8 cellular contexts compared by ENCODE assay signal in the genomic region with DNA sequence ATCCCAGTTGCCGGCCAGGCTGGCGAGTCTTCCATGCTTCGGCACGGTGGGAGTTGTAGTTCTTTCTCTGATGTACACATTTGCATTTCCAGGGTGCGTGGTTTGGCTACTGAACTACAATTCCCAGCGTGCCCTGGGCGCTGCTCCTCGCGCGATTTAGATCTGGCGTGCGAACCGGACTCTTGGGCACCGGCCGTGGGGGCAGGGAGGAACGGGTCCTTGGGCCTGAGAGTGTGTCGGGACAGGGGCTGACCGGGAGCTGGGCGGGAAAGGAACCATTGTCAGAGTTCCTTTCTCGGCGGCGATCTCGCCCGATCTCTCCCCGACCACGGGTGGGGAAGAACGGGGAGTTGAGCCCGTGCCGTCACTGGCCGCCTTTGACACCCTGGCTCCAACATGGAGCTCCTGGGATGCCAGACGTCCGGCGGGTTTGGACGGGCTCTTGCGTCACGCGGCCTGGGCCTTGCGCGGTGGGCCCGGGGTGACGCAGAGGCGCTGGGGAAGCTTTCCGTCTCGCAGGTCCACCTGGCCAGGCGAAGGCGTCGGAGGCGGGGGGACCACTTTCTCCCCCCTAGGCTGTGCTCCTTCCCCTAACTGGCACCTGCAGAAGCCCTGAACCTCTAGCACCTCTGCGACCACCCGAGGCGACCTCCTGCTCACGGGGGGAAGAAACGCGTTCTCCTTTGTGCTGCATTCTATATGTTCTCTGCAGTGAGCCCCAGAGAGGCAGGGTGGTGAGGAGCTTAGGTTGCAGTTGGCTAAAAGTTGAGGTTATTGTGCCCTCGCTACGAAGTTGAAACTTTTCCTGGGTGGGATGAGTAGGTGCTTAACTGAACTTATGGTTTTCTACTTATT. TPM values are rescaled to one million over a fixed set of nuclear protein-coding genes. Genes with fewer than 3 reads are reported as not detected.
DNase-seq lines count a peak whose midpoint lies in the region; ATAC-seq and TF ChIP-seq lines count a peak whose summit lies in the region.

No MANE protein-coding gene starts in this region.

- H3K79me2 ChIP-seq in SK-N-SH (ENCODE audit: insufficient read depth): peaks cover 57% of the 10 kb centered on the region

- peaks cover 51% of the 10 kb centered on the region for H4K20me1 ChIP-seq in SK-N-SH (ENCODE audit: insufficient read depth)

- peak; percentile 98 for DNase-seq in NCI-H1092 (lab: John Stamatoyannopoulos, UW)
- DNase-seq in SK-N-SH: peak; percentile 93
- DNase-seq in activated naive CD4-positive, alpha-beta T cell treated with anti-CD3 and anti-CD28 coated beads, Interleukin-2, amount 50 U/mL, for 72 hours (ENCODE audit: low spot score in 2 of 2): peak; percentile 77 to 88
- peak; percentile 85 for DNase-seq in glomerular endothelial cell (ENCODE audit: extremely low read depth, low read depth, low spot score)
- DNase-seq in non-pigmented ciliary epithelial cell (ENCODE audit: low read depth): peak; percentile 88
- peak; percentile 69 to 97 (median 92) for DNase-seq in substantia nigra (lab: John Stamatoyannopoulos, UW)

- TF ChIP-seq CTCF in SK-N-SH (IDR thresholded peaks at IDR 0.05): no peak

- H3K4me1 ChIP-seq in SK-N-SH (ENCODE audit: control insufficient read depth in 1 of 2, insufficient read depth in 2 of 2, low read depth in 1 of 2, low read length in 1 of 2): peaks cover 14 to 24% of the 10 kb centered on the region in 2 experiments; a peak in 3 of 4 replicates

- H3F3A ChIP-seq in SK-N-SH (replicated peaks; ENCODE audit: insufficient read depth): peaks cover 20% of the 10 kb centered on the region

- H3K27ac Mint-ChIP-seq in activated naive CD4-positive, alpha-beta T cell treated with anti-CD3 and anti-CD28 coated beads, Interleukin-2, amount 50 U/mL, for 72 hours: peak overlapping the region; percentile 99 to 100

- no peak; a peak in 1 of 4 replicates for TF ChIP-seq EP300 in SK-N-SH (IDR thresholded peaks at IDR 0.05; ENCODE audit: borderline replicate concordance in 1 of 2, low read depth in 1 of 2, low read length in 1 of 2)

- no peaks in the 10 kb centered on the region for H3K27me3 ChIP-seq in SK-N-SH (ENCODE audit: insufficient read depth)

- H3K27ac ChIP-seq in SK-N-SH (ENCODE audit: low read depth in 2 of 2, low read length in 1 of 2) (peak overlapping the region; percentile 95 to 99), substantia nigra (ENCODE audit: low read depth, low read length, poor library complexity, severe bottlenecking) (peak overlapping the region; percentile 97)

- H3K9me3 ChIP-seq in SK-N-SH: no peaks in the 10 kb centered on the region

- peak overlapping the region; percentile 91 for H3K4me3 ChIP-seq in GM08714 (ENCODE audit: low read length)
- H3K4me3 ChIP-seq in SK-N-SH (ENCODE audit: low read depth in 2 of 2, low read length in 1 of 2): peak overlapping the region; percentile 99 to 100

- CTCF ChIA-PET in SK-N-SH (lab: Yijun Ruan, JAX): interaction anchor here (0.5 to 2.3 kb wide), 15 partner anchors 10 to 1143 kb away, joined by 3 to 11 read pairs (median 3); partner anchors contain the start of gene LSMEM1

- peaks cover 8 to 10% of the 10 kb centered on the region in 2 experiments for H3K36me3 ChIP-seq in SK-N-SH (replicated peaks in 1 of 2; ENCODE audit: control insufficient read depth in 1 of 2, insufficient read depth in 2 of 2, low read length in 1 of 2)

- H3K9ac ChIP-seq in SK-N-SH: peak overlapping the region; percentile 99

- no peaks in the 10 kb centered on the region for H3K9me3 Mint-ChIP-seq in activated naive CD4-positive, alpha-beta T cell treated with anti-CD3 and anti-CD28 coated beads, Interleukin-2, amount 50 U/mL, for 72 hours

- under 1% methylated on average over 54 of the region's 56 CpGs for WGBS in SK-N-SH (ENCODE audit: low lambda C conversion rate)

- peaks cover 14 to 18% of the 10 kb centered on the region in 2 donors for H3K36me3 Mint-ChIP-seq in activated naive CD4-positive, alpha-beta T cell treated with anti-CD3 and anti-CD28 coated beads, Interleukin-2, amount 50 U/mL, for 72 hours

- POLR2A ChIA-PET in SK-N-SH (lab: Yijun Ruan, JAX): interaction anchor here (0.6 to 3.2 kb wide), 20 partner anchors 10 to 697 kb away, joined by 3 to 36 read pairs (median 5); partner anchors contain the start of genes DOCK4, GPR85, LSMEM1 and ZNF277

- peak overlapping the region; percentile 86 for H3K4me2 ChIP-seq in SK-N-SH

- no peaks in the 10 kb centered on the region for H3K9me2 ChIP-seq in SK-N-SH

- ATAC-seq in HG02623 (IDR thresholded peaks at IDR 0.05; ENCODE audit: unreplicated experiment): peak; percentile 74
- peak; percentile 67 to 70 for ATAC-seq in activated naive CD4-positive, alpha-beta T cell treated with anti-CD3 and anti-CD28 coated beads, Interleukin-2, amount 50 U/mL, for 72 hours

- no peak for TF ChIP-seq RAD21 in SK-N-SH (IDR thresholded peaks at IDR 0.05; ENCODE audit: low read length)

- H2AFZ ChIP-seq in SK-N-SH (ENCODE audit: low read depth): peak overlapping the region; percentile 60; the same call in 1 of the 2 replicates

TF ChIP-seq in SK-N-SH, 30 proteins besides CTCF, POLR2A, EP300 and RAD21 (continues in another document):
- TF ChIP-seq YY1 (IDR thresholded peaks at IDR 0.05; ENCODE audit: low read depth) (peak; percentile 70; the same call in 1 of the 2 replicates), SMC3 (IDR thresholded peaks at IDR 0.05; ENCODE audit: low read depth, low read length) (no peak), TCF12 (IDR thresholded peaks at IDR 0.05) (no peak), GATA2 (CRISPR knock-in tag; IDR thresholded peaks at IDR 0.05) (peak; percentile 52; the same call in 1 of the 2 replicates), RCOR1 (IDR thresholded peaks at IDR 0.05; ENCODE audit: low read length) (no peak; the same call in 1 of the 2 replicates), MAX (IDR thresholded peaks at IDR 0.05; ENCODE audit: low read depth) (peak; percentile 83), JUND (IDR thresholded peaks at IDR 0.05) (no peak), RFX5 (IDR thresholded peaks at IDR 0.05; ENCODE audit: low read length) (no peak), FOSL2 (IDR thresholded peaks at IDR 0.05; ENCODE audit: borderline replicate concordance, low read depth) (no peak), POLR2AphosphoS5 (IDR thresholded peaks at IDR 0.05; ENCODE audit: low read depth, low read length) (no peak; the same call in 1 of the 2 replicates), TEAD4 (IDR thresholded peaks at IDR 0.05; ENCODE audit: borderline replicate concordance, insufficient read depth) (no peak), NFIC (IDR thresholded peaks at IDR 0.05; ENCODE audit: borderline replicate concordance) (peak; percentile 52), NRF1 (IDR thresholded peaks at IDR 0.05; ENCODE audit: low read depth, low read length) (no peak)
- TF ChIP-seq, protein P1, sequence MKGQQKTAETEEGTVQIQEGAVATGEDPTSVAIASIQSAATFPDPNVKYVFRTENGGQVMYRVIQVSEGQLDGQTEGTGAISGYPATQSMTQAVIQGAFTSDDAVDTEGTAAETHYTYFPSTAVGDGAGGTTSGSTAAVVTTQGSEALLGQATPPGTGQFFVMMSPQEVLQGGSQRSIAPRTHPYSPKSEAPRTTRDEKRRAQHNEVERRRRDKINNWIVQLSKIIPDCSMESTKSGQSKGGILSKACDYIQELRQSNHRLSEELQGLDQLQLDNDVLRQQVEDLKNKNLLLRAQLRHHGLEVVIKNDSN (IDR thresholded peaks at IDR 0.05; ENCODE audit: borderline replicate concordance, low read depth): no peak
- TF ChIP-seq, protein P2, sequence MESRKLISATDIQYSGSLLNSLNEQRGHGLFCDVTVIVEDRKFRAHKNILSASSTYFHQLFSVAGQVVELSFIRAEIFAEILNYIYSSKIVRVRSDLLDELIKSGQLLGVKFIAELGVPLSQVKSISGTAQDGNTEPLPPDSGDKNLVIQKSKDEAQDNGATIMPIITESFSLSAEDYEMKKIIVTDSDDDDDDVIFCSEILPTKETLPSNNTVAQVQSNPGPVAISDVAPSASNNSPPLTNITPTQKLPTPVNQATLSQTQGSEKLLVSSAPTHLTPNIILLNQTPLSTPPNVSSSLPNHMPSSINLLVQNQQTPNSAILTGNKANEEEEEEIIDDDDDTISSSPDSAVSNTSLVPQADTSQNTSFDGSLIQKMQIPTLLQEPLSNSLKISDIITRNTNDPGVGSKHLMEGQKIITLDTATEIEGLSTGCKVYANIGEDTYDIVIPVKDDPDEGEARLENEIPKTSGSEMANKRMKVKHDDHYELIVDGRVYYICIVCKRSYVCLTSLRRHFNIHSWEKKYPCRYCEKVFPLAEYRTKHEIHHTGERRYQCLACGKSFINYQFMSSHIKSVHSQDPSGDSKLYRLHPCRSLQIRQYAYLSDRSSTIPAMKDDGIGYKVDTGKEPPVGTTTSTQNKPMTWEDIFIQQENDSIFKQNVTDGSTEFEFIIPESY (IDR thresholded peaks at IDR 0.05; ENCODE audit: borderline replicate concordance, low read depth): peak; percentile 100
- TF ChIP-seq, protein P3, sequence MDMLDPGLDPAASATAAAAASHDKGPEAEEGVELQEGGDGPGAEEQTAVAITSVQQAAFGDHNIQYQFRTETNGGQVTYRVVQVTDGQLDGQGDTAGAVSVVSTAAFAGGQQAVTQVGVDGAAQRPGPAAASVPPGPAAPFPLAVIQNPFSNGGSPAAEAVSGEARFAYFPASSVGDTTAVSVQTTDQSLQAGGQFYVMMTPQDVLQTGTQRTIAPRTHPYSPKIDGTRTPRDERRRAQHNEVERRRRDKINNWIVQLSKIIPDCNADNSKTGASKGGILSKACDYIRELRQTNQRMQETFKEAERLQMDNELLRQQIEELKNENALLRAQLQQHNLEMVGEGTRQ (IDR thresholded peaks at IDR 0.05; ENCODE audit: borderline replicate concordance, low read depth, low read length): no peak

RNA-seq across cellular contexts. Expression of gene IFRD1, which starts 0.8 kb away (rescaled TPM):
- polyA plus RNA-seq in SK-N-SH (2012; rRNA removed): 31.0 and 39.7 TPM in 2 replicates
- polyA plus RNA-seq in SK-N-SH (2012; cell fraction: cytosol; rRNA removed): 33.1 and 38.6 TPM in 2 replicates
- 49.1 and 103 TPM in 2 replicates for polyA plus RNA-seq in SK-N-SH (2012; cell fraction: nucleus; rRNA removed)
- total RNA-seq in activated naive CD4-positive, alpha-beta T cell treated with anti-CD3 and anti-CD28 coated beads, Interleukin-2, amount 50 U/mL, for 72 hours: 10 to 100 TPM; 67.6 to 85.2 TPM
- 33.9 and 37.5 TPM in 2 replicates for total RNA-seq in glomerular endothelial cell

RNA-seq across cellular contexts. Expression of gene LSMEM1, which starts 29.8 kb away (rescaled TPM):
- 1.0 and 1.1 TPM in 2 replicates for polyA plus RNA-seq in SK-N-SH (2012; rRNA removed)
- 0.42 and 0.57 TPM in 2 replicates for polyA plus RNA-seq in SK-N-SH (2012; cell fraction: cytosol; rRNA removed)
- polyA plus RNA-seq in SK-N-SH (2012; cell fraction: nucleus; rRNA removed): 2.0 and 6.1 TPM in 2 replicates
- total RNA-seq in activated naive CD4-positive, alpha-beta T cell treated with anti-CD3 and anti-CD28 coated beads, Interleukin-2, amount 50 U/mL, for 72 hours: 1 to 10 TPM in 1 of 2 donors, under 1 TPM in 1; 0.37 to 1.8 TPM
- 0.41 TPM in 1 of 2 replicates, not detected in the other for total RNA-seq in glomerular endothelial cell

Comparison
In these comparisons a context has a peak if more than half of its experiments do, and no peak if none do; other contexts are left out.
1. Peak in every context shown above with its lines: DNase-seq, ATAC-seq, H3K4me3 ChIP-seq and H3K27ac ChIP-seq.